ENCODE assay signal across 25 cellular contexts in genomic region chr20:47212606-47213207, GRCh38.
"Had no signal": no experiment of that assay in that cellular context is flagged by ENCODE, and none has a peak within 500 bp of the region (broad histone marks: within the 10 kb centered on the region; RNA-seq: fewer than 3 reads in every experiment).

No MANE protein-coding gene starts in this region.

- H3K4me3 Mint-ChIP-seq: effector memory CD8-positive, alpha-beta T cell; natural killer cell; stimulated activated naive CD8-positive, alpha-beta T cell treated with anti-CD3 and anti-CD28 coated beads, Interleukin-15, amount 100 ng/mL, for 72 hours had no signal

- FAIRE-seq: endometrium, frontal cortex, kidney had no signal

- H3K4me1 Mint-ChIP-seq: stimulated activated naive CD8-positive, alpha-beta T cell treated with anti-CD3 and anti-CD28 coated beads, Interleukin-15, amount 100 ng/mL, for 72 hours had no signal

- H3K4me3 ChIP-seq: hepatocyte, left lung, lower lobe of right lung, ovary, psoas muscle, smooth muscle cell, suprapubic skin, transverse colon, upper lobe of right lung, uterus had no signal

- H3K4me2 ChIP-seq: hepatocyte, smooth muscle cell had no signal

- H3K4me1 ChIP-seq: left lung, lower lobe of right lung, psoas muscle, suprapubic skin, transverse colon, upper lobe of right lung, uterus had no signal

- ATAC-seq: effector memory CD8-positive, alpha-beta T cell; left lung; lower lobe of right lung; natural killer cell; psoas muscle; sciatic nerve; stimulated activated naive CD8-positive, alpha-beta T cell treated with anti-CD3 and anti-CD28 coated beads, Interleukin-15, amount 100 ng/mL, for 72 hours; upper lobe of right lung had no signal

- H3K27me3 Mint-ChIP-seq: effector memory CD8-positive, alpha-beta T cell; stimulated activated naive CD8-positive, alpha-beta T cell treated with anti-CD3 and anti-CD28 coated beads, Interleukin-15, amount 100 ng/mL, for 72 hours had no signal

- H3K9me3 ChIP-seq: left lung, lower lobe of right lung, ovary, psoas muscle, suprapubic skin, transverse colon, upper lobe of right lung, uterus had no signal

- H3K27ac ChIP-seq: hepatocyte, left lung, lower lobe of right lung, ovary, psoas muscle, suprapubic skin, transverse colon, upper lobe of right lung, uterus had no signal

- H3K9me3 Mint-ChIP-seq: effector memory CD8-positive, alpha-beta T cell; natural killer cell; stimulated activated naive CD8-positive, alpha-beta T cell treated with anti-CD3 and anti-CD28 coated beads, Interleukin-15, amount 100 ng/mL, for 72 hours had no signal

- H2AFZ ChIP-seq: hepatocyte had no signal

- H3K36me3 ChIP-seq: ovary, uterus had no signal

- H3K27me3 ChIP-seq: hepatocyte, left lung, ovary, suprapubic skin, transverse colon, upper lobe of right lung, uterus had no signal

- H3K27ac Mint-ChIP-seq: effector memory CD8-positive, alpha-beta T cell; natural killer cell; stimulated activated naive CD8-positive, alpha-beta T cell treated with anti-CD3 and anti-CD28 coated beads, Interleukin-15, amount 100 ng/mL, for 72 hours had no signal

- DNase-seq: cortex of kidney; effector memory CD8-positive, alpha-beta T cell; erythroblast; kidney; left lung; lower lobe of right lung; natural killer cell; occipital lobe; ovary; stimulated activated CD4-positive, alpha-beta T cell treated with anti-CD3 and anti-CD28 coated beads, Interleukin-12 subunit alpha, Interleukin-12 subunit beta, amount 100 ng/mL, for 4 hours; stimulated activated CD4-positive, alpha-beta T cell treated with anti-CD3 and anti-CD28 coated beads, Interleukin-1b, Interleukin-23, amount 100 ng/mL, for 48 hours; stimulated activated CD4-positive, alpha-beta T cell treated with anti-CD3 and anti-CD28 coated beads, Interleukin-4, amount 100 ng/mL, for 1 hour; stimulated activated CD8-positive, alpha-beta memory T cell treated with anti-CD3 and anti-CD28 coated beads, Interleukin-4, amount 100 ng/mL, for 48 hours; stimulated activated naive CD4-positive, alpha-beta T cell; stimulated activated naive CD8-positive, alpha-beta T cell treated with anti-CD3 and anti-CD28 coated beads, Interleukin-15, amount 100 ng/mL, for 72 hours; transverse colon; upper lobe of right lung; uterus had no signal
